Comparison of ENCODE assay signal across 10 cellular contexts in the genomic region with DNA sequence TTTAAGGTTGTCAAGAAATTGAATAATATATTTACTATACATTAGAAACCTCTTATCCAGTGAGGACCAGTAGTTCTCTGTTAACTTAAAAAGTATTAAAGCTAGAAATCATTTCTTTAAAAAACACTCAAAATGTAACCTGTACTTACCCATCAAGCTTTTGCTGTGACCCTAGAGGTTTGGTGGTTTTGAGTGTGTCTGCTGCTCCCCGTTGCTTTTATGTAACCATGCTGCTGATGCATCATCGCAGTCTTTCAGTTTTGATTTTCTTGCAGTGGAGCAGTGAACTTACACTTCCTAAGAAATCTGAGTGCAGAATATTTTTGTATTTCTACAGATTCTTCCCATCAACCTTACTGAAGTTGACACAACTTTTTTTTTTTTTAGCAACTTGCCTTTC. TPM values are rescaled to one million over a fixed set of nuclear protein-coding genes. Genes with fewer than 3 reads are reported as not detected.
DNase-seq lines count a peak whose midpoint lies in the region; ATAC-seq and TF ChIP-seq lines count a peak whose summit lies in the region.
"Had no signal": no experiment of that assay in that cellular context is flagged by ENCODE, and none has a peak within 500 bp of the region (broad histone marks: within the 10 kb centered on the region; RNA-seq: fewer than 3 reads in every experiment).

No MANE protein-coding gene starts in this region.

- intact Hi-C loops in OCI-LY7 (cut with micrococcal nuclease; ENCODE audit: unreplicated experiment): no loop called here

- no peak overlapping the region for H2AFZ ChIP-seq in OCI-LY7 (ENCODE audit: low read length)

- no TSS peak for BruUV-seq in OCI-LY7 (replicated peaks; lab: Mats Ljungman, UMichigan)

- TF ChIP-seq CTCF in GM10266 (IDR thresholded peaks at IDR 0.05; ENCODE audit: control insufficient read depth, insufficient read depth, low read depth, missing control alignments) (no peak), OCI-LY7 (conservative IDR thresholded peaks at IDR 0.05; ENCODE audit: low read length) (no peak)

- no peaks in the 10 kb centered on the region for H3K4me1 ChIP-seq in OCI-LY7 (ENCODE audit: insufficient read depth, low read length, poor library complexity, severe bottlenecking)

- no peak overlapping the region for H3K4me3 ChIP-seq in OCI-LY7 (ENCODE audit: low read depth, low read length, poor library complexity, severe bottlenecking)

- ATAC-seq in GM19035 (IDR thresholded peaks at IDR 0.05; ENCODE audit: unreplicated experiment) (peak; percentile 81), HG02884 (IDR thresholded peaks at IDR 0.05; ENCODE audit: unreplicated experiment) (peak; percentile 91), GM19324 (IDR thresholded peaks at IDR 0.05; ENCODE audit: low FRiP score, unreplicated experiment) (no peak)

- CTCF ChIA-PET in OCI-LY7 (lab: Charles Lee; ENCODE audit: unreplicated experiment): no interaction called here

- no peaks in the 10 kb centered on the region; the same call in 1 of the 2 replicates for H3K79me2 ChIP-seq in OCI-LY7 (ENCODE audit: insufficient read depth, low read depth, low read length)

- H3K9me2 ChIP-seq in OCI-LY7 (ENCODE audit: insufficient read depth, low read length): no peaks in the 10 kb centered on the region

- POLR2A ChIA-PET in OCI-LY7 (lab: Charles Lee): interaction anchor here (1.1 kb wide), 1 partner anchor 18 kb away, joined by 4 read pairs; no protein-coding TSS in a partner anchor

- H4K20me1 ChIP-seq in OCI-LY7 (ENCODE audit: insufficient read depth, low read length): no peaks in the 10 kb centered on the region

- peak; percentile 28 for DNase-seq in GM10266 (ENCODE audit: extremely low spot score)
- peak; percentile 8 to 27 for DNase-seq in activated CD4-positive, alpha-beta T cell treated with anti-CD3 and anti-CD28 coated beads, Interleukin-2, amount 50 U/mL, for 48 hours
- DNase-seq in HUDEP-2 (lab: John Stamatoyannopoulos, UW; ENCODE audit: unreplicated experiment in 76 of 76): no peak
- no peak for DNase-seq in kidney glomerular epithelial cell (lab: John Stamatoyannopoulos, UW)
- no peak for DNase-seq in OCI-LY7 (ENCODE audit: low spot score)
- DNase-seq: activated B cell treated with CpG ODN at 0.5 μM for 24 hours, caudate nucleus had no signal

- H3K4me2 ChIP-seq in OCI-LY7 (ENCODE audit: low read length): no peak overlapping the region

- H3K9me3 ChIP-seq in OCI-LY7 (ENCODE audit: low read length): no peaks in the 10 kb centered on the region

- no peak overlapping the region for H3K27ac ChIP-seq in OCI-LY7 (ENCODE audit: low read depth, low read length, poor library complexity, severe bottlenecking)

- H3K36me3 ChIP-seq in OCI-LY7 (ENCODE audit: insufficient read depth, low read length): peaks cover 23% of the 10 kb centered on the region; the same call in 1 of the 2 replicates

RNA-seq across cellular contexts. Expression of a gene that starts 34.2 kb away (rescaled TPM):
- 25.9 and 32.1 TPM in 2 replicates for total RNA-seq in OCI-LY7 (2014; rRNA removed; shearing (Covaris generic))
- total RNA-seq in OCI-LY7 (2022): 41.1 and 42.6 TPM in 2 replicates

Comparison
In these comparisons a context has a peak if more than half of its experiments do, and no peak if none do; other contexts are left out.
1. DNase-seq: peak in GM10266 (single experiment) and activated CD4-positive, alpha-beta T cell treated with anti-CD3 and anti-CD28 coated beads, Interleukin-2, amount 50 U/mL, for 48 hours (2 of 2); none in HUDEP-2 (0 of 76), kidney glomerular epithelial cell (single experiment) and OCI-LY7 (single experiment).